ENCODE assay signal across 17 cellular contexts in the genomic region with DNA sequence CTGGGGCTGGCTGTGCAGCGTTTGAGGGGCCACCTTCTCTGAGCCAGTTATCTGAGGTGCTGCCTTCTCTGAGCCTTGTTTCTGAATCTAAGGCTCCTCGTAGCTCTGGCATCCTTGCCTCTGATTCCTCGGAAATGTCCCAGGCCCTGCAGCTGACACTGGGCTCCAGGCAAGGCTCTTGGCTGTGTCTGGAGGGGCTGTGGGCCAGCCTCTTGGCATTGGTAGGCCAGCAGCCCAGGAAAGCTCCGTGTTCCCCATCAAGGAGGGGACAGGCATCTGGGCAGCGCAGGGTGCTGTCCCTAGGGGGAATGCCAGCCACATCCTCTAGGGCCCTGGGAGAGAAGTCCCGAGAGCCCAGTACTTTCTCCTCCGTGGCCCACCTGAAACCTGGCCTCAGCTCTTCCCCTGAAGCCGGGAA. TPM values are rescaled to one million over a fixed set of nuclear protein-coding genes. Genes with fewer than 3 reads are reported as not detected.
DNase-seq lines count a peak whose midpoint lies in the region; ATAC-seq, FAIRE-seq and TF ChIP-seq lines count a peak whose summit lies in the region.
"Had no signal": no experiment of that assay in that cellular context is flagged by ENCODE, and none has a peak within 500 bp of the region (broad histone marks: within the 10 kb centered on the region; RNA-seq: fewer than 3 reads in every experiment).

No MANE protein-coding gene starts in this region.

- no peak for TF ChIP-seq RAD21 in A549 (conservative IDR thresholded peaks at IDR 0.05 in 1 of 2, IDR thresholded peaks at IDR 0.05 in 1 of 2)

- H3K9me3 ChIP-seq in A549 = no peaks in the 10 kb centered on the region
- no peaks in the 10 kb centered on the region for H3K9me3 ChIP-seq in RWPE2 (ENCODE audit: severe bottlenecking)
- H3K9me3 ChIP-seq in fibroblast of lung (ENCODE audit: control insufficient read depth, insufficient read depth, low read depth, low read length) = no peaks in the 10 kb centered on the region
- H3K9me3 ChIP-seq in psoas muscle = no peaks in the 10 kb centered on the region
- H3K9me3 ChIP-seq: gastroesophageal sphincter had no signal

- no peak for TF ChIP-seq EP300 in A549 (IDR thresholded peaks at IDR 0.05)

- ATAC-seq in A549 (no peak), RWPE2 (ENCODE audit: low read depth) (no peak), psoas muscle (peak in 1 of 4 donors; percentile 28), GM19467 (IDR thresholded peaks at IDR 0.05; ENCODE audit: unreplicated experiment) (no peak)

- H3K4me1 ChIP-seq in A549 = peaks cover 30% of the 10 kb centered on the region
- H3K4me1 ChIP-seq in RWPE2 (ENCODE audit: insufficient read depth, poor library complexity, severe bottlenecking) = peaks cover 37% of the 10 kb centered on the region
- peaks cover 22% of the 10 kb centered on the region for H3K4me1 ChIP-seq in fibroblast of lung (ENCODE audit: control insufficient read depth, extremely low read depth, insufficient read depth, low read length)
- peaks cover 12% of the 10 kb centered on the region for H3K4me1 ChIP-seq in psoas muscle

- H3K27ac ChIP-seq in A549 (peak overlapping the region; percentile 61 to 87), RWPE2 (ENCODE audit: poor library complexity, severe bottlenecking) (peak overlapping the region; percentile 96), fibroblast of lung (ENCODE audit: insufficient read depth, low read length) (peak overlapping the region; percentile 37), psoas muscle (peak overlapping the region; percentile 30)
- H3K27ac ChIP-seq: VCaP had no signal

- H3K9ac ChIP-seq in fibroblast of lung (ENCODE audit: insufficient read depth, low read length) = no peak overlapping the region

- H2AFZ ChIP-seq in fibroblast of lung (ENCODE audit: low read length) = no peak overlapping the region

- H3K27me3 ChIP-seq in RWPE2 (ENCODE audit: insufficient read depth, poor library complexity, severe bottlenecking) = no peaks in the 10 kb centered on the region
- no peaks in the 10 kb centered on the region for H3K27me3 ChIP-seq in fibroblast of lung (ENCODE audit: control insufficient read depth, insufficient read depth, low read length)
- H3K27me3 ChIP-seq in psoas muscle (ENCODE audit: insufficient read depth in 3 of 3, low read length in 2 of 3) = no peaks in the 10 kb centered on the region
- H3K27me3 ChIP-seq: gastroesophageal sphincter had no signal

- no peak overlapping the region for H3K4me3 ChIP-seq in A549
- no peak overlapping the region for H3K4me3 ChIP-seq in RWPE2 (ENCODE audit: severe bottlenecking)
- no peak overlapping the region for H3K4me3 ChIP-seq in fibroblast of lung (replicated peaks in 1 of 4; ENCODE audit: control extremely low read depth in 1 of 4, insufficient read depth in 1 of 4, low read depth in 3 of 4, low read length in 4 of 4)
- H3K4me3 ChIP-seq in psoas muscle = no peak overlapping the region
- H3K4me3 ChIP-seq: gastroesophageal sphincter had no signal

- TF ChIP-seq CTCF in A549 (IDR thresholded peaks at IDR 0.05) (no peak), RWPE2 (IDR thresholded peaks at IDR 0.05; ENCODE audit: poor library complexity, severe bottlenecking) (no peak), fibroblast of lung (conservative IDR thresholded peaks at IDR 0.05 in 1 of 2, IDR thresholded peaks at IDR 0.05 in 1 of 2; ENCODE audit: low read depth in 1 of 2, low read length in 2 of 2) (no peak), psoas muscle (IDR thresholded peaks at IDR 0.05) (no peak)

- CTCF ChIA-PET in A549 (lab: Yijun Ruan, JAX) = interaction anchor here (0.8 to 21.2 kb wide), 9 partner anchors 12 to 245 kb away, joined by 3 to 262 read pairs (median 68); a partner anchor contains a TSS

- no peak for TF ChIP-seq POLR2A in A549 (IDR thresholded peaks at IDR 0.05; ENCODE audit: low read length)

- no peaks in the 10 kb centered on the region for H4K20me1 ChIP-seq in fibroblast of lung (ENCODE audit: control insufficient read depth, extremely low read depth, insufficient read depth, low read length)

- FAIRE-seq in A549 (lab: Jason Lieb, UNC) = no peak
- FAIRE-seq: A204.1 had no signal

- POLR2A ChIA-PET in A549 (lab: Yijun Ruan, JAX) = no interaction called here

- 86% methylated on average over 8 of the region's 8 CpGs for WGBS in A549 (ENCODE audit: missing lambda C conversion rate)
- 43 to 55% (median 49%) methylated on average over 8 of the region's 8 CpGs for WGBS in psoas muscle, 3 donors

- no peaks in the 10 kb centered on the region for H3K36me3 ChIP-seq in RWPE2 (ENCODE audit: low read depth)
- H3K36me3 ChIP-seq in fibroblast of lung (ENCODE audit: control insufficient read depth, insufficient read depth, low read length) = no peaks in the 10 kb centered on the region
- H3K36me3 ChIP-seq in psoas muscle (ENCODE audit: insufficient read depth in 1 of 2, low read depth in 1 of 2) = no peaks in the 10 kb centered on the region
- H3K36me3 ChIP-seq: gastroesophageal sphincter had no signal

- intact Hi-C loops in psoas muscle (cut with DNase I) = loop anchor here in 1 of 2 donors (5.0 kb wide), 1 partner anchor 245 kb away; no protein-coding TSS in a partner anchor

- no peak for DNase-seq in A549 (ENCODE audit: low read depth in 1 of 2, low spot score in 1 of 2)
- DNase-seq in RWPE2 (ENCODE audit: low spot score) = peak; percentile 45
- DNase-seq in fibroblast of lung (ENCODE audit: low read depth in 2 of 2) = no peak
- DNase-seq in psoas muscle = no peak
- DNase-seq in activated CD8-positive, alpha-beta memory T cell treated with anti-CD3 and anti-CD28 coated beads, Interleukin-2, amount 50 U/mL, for 4 hours = no peak
- no peak for DNase-seq in NCI-H1436 (lab: John Stamatoyannopoulos, UW)
- no peak for DNase-seq in glomerular visceral epithelial cell (ENCODE audit: extremely low spot score)
- DNase-seq: effector memory CD8-positive, alpha-beta T cell; KBM-7; NCI-H1105 treated with DMSO at 0.1 percent for 48 hours; NCI-H345; occipital lobe; SW 1271 had no signal

- peak overlapping the region; percentile 40 for H3K4me2 ChIP-seq in A549
- no peak overlapping the region for H3K4me2 ChIP-seq in fibroblast of lung (ENCODE audit: extremely low read depth, insufficient read depth, low read length)

- no peaks in the 10 kb centered on the region for H3K79me2 ChIP-seq in fibroblast of lung (ENCODE audit: control insufficient read depth, insufficient read depth, low read length)

TF ChIP-seq in A549, 52 proteins besides CTCF, POLR2A, EP300 and RAD21:
- TF ChIP-seq BHLHE40 (IDR thresholded peaks at IDR 0.05; ENCODE audit: low read depth, low read length) = no peak
- no peak for TF ChIP-seq HEYL (CRISPR knock-in tag; IDR thresholded peaks at IDR 0.05)

RNA-seq across cellular contexts. Expression of a gene that starts 40.7 kb away (rescaled TPM):
- polyA plus RNA-seq in A549 (2011; rRNA removed) (40.8 and 51.7 TPM in 2 replicates), A549 (2017; fragmentation: RNase III; extraction: RNeasy Plus Mini Kit Qiagen cat#74134 plus additional on column Dnase treatment) (32.4 to 40.6 TPM (median 37.0 TPM) in 3 replicates), fibroblast of lung (19.5 and 30.8 TPM in 2 replicates), psoas muscle (1 to 10 TPM; 2.7 to 6.0 (median 5.7) TPM)
- 9.8 TPM in 2 replicates for polyA plus RNA-seq in A549 (2012; cell fraction: cytosol; rRNA removed)
- 5.3 and 7.4 TPM in 2 replicates for polyA plus RNA-seq in A549 (2012; cell fraction: nucleus; rRNA removed)
- polyA minus RNA-seq in A549 (2011; rRNA and poly(A)+ RNA removed) = 43.1 and 45.5 TPM in 2 replicates
- total RNA-seq in fibroblast of lung (19.8 and 32.9 TPM in 2 replicates), psoas muscle (1 to 10 TPM; 3.8 to 7.6 (median 5.8) TPM)
- polyA plus RNA-seq in fibroblast of lung (2012) = 10.9 and 16.8 TPM in 2 replicates
- polyA minus RNA-seq in fibroblast of lung (ENCODE audit: low replicate concordance) = 0.86 and 14.3 TPM in 2 replicates

Comparison
In these comparisons a context has a peak if more than half of its experiments do, and no peak if none do; other contexts are left out.
1. H3K27ac ChIP-seq: peak in every context shown above with its lines; median percentile 96 in RWPE2; 74 in A549; 37 in fibroblast of lung; 30 in psoas muscle.